8 cellular contexts compared by ENCODE assay signal in the genomic region with DNA sequence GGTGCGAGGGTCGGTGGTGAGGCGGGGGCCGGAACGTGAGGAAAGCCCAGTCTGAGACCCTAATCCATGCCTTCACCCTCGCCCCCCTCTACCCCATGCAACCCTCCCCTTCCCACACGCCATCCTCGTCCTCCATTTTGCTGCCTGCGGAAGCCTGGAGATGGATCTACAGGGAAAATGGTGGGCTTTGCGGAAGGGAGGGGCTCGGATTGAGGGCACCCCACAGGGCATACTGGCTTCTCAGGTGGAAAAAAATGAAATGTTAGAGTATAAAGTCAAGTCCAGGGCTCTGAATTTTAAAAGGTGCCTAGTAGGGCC. TPM values are rescaled to one million over a fixed set of nuclear protein-coding genes. Genes with fewer than 3 reads are reported as not detected.
DNase-seq lines count a peak whose midpoint lies in the region; ATAC-seq and TF ChIP-seq lines count a peak whose summit lies in the region.

No MANE protein-coding gene starts in this region.

- H3K27me3 ChIP-seq in Peyer's patch = no peaks in the 10 kb centered on the region
- H3K27me3 ChIP-seq in parathyroid adenoma (ENCODE audit: control insufficient read depth, insufficient read depth, low read length) = no peaks in the 10 kb centered on the region
- H3K27me3 ChIP-seq in GM23248 (replicated peaks; ENCODE audit: insufficient read depth) = no peaks in the 10 kb centered on the region

- H3K27ac ChIP-seq in Peyer's patch = peak overlapping the region; percentile 77 to 84 (median 80)
- H3K27ac ChIP-seq in parathyroid adenoma = peak overlapping the region; percentile 94
- H3K27ac ChIP-seq in GM23248 = no peak overlapping the region

- no peaks in the 10 kb centered on the region for H4K20me1 ChIP-seq in GM23248 (ENCODE audit: insufficient read depth)

- no peak for TF ChIP-seq POLR2A in Peyer's patch (IDR thresholded peaks at IDR 0.05)

- DNase-seq in activated T-cell treated with anti-CD3 and anti-CD28 coated beads, Interleukin-2, amount 50 U/mL, for 72 hours = no peak
- DNase-seq in activated T-cell treated with anti-CD3 and anti-CD28 coated beads for 4 hours (no peak), Peyer's patch (no peak), fibroblast of villous mesenchyme (ENCODE audit: low read depth) (no peak), germinal center (ENCODE audit: low spot score) (no peak), GM23248 (no peak)

- no peak overlapping the region for H3K9ac ChIP-seq in parathyroid adenoma
- no peak overlapping the region for H3K9ac ChIP-seq in GM23248

- H3K4me3 Mint-ChIP-seq in activated T-cell treated with anti-CD3 and anti-CD28 coated beads, Interleukin-2, amount 50 U/mL, for 72 hours = peak overlapping the region; percentile 71 to 80

- no peak for TF ChIP-seq CTCF in Peyer's patch (IDR thresholded peaks at IDR 0.05)
- TF ChIP-seq CTCF in fibroblast of villous mesenchyme (IDR thresholded peaks at IDR 0.05; ENCODE audit: insufficient read depth, low read depth, low read length) = no peak
- TF ChIP-seq CTCF in parathyroid adenoma (IDR thresholded peaks at IDR 0.05) = no peak

- H3K27ac Mint-ChIP-seq in activated T-cell treated with anti-CD3 and anti-CD28 coated beads, Interleukin-2, amount 50 U/mL, for 72 hours = no peak overlapping the region

- peak overlapping the region; percentile 63 for H3K4me2 ChIP-seq in parathyroid adenoma (ENCODE audit: low read length)
- H3K4me2 ChIP-seq in GM23248 (ENCODE audit: unreplicated experiment) = no peak overlapping the region

- no peaks in the 10 kb centered on the region for H3K9me2 ChIP-seq in GM23248 (ENCODE audit: insufficient read depth)

- in situ Hi-C loops in GM23248 (cut with MboI) = loop anchor here (25.0 kb wide), 1 partner anchor 247 kb away; no protein-coding TSS in a partner anchor

- H3K4me3 ChIP-seq in Peyer's patch (peak overlapping the region; percentile 46 to 84 (median 67)), fibroblast of villous mesenchyme (ENCODE audit: low read depth, low read length) (peak overlapping the region; percentile 71), parathyroid adenoma (ENCODE audit: low read depth, low read length) (peak overlapping the region; percentile 73), GM23248 (no peak overlapping the region)

- no peak for ATAC-seq in activated T-cell treated with anti-CD3 and anti-CD28 coated beads, Interleukin-2, amount 50 U/mL, for 72 hours (replicated peaks in 1 of 2)
- no peak for ATAC-seq in GM19324 (IDR thresholded peaks at IDR 0.05; ENCODE audit: low FRiP score, unreplicated experiment)

- H3K79me2 ChIP-seq in parathyroid adenoma (no peaks in the 10 kb centered on the region), GM23248 (ENCODE audit: insufficient read depth) (no peaks in the 10 kb centered on the region)

- 59 to 100% methylated on average over 1 to 11 of the region's 11 CpGs for WGBS in GM23248 (ENCODE audit: low coverage in 1 of 2, low lambda C conversion rate in 2 of 2, missing lambda C conversion rate in 2 of 2), 2 experiments

- H3K9me3 ChIP-seq in Peyer's patch = no peaks in the 10 kb centered on the region
- no peaks in the 10 kb centered on the region for H3K9me3 ChIP-seq in parathyroid adenoma (ENCODE audit: control insufficient read depth, low read length)
- no peaks in the 10 kb centered on the region for H3K9me3 ChIP-seq in GM23248 (ENCODE audit: low read depth)

- H3F3A ChIP-seq in GM23248 (ENCODE audit: insufficient read depth) = no peaks in the 10 kb centered on the region

- H3K36me3 ChIP-seq in Peyer's patch = no peaks in the 10 kb centered on the region
- no peaks in the 10 kb centered on the region for H3K36me3 ChIP-seq in parathyroid adenoma (ENCODE audit: control insufficient read depth, insufficient read depth, low read length)
- H3K36me3 ChIP-seq in GM23248 (ENCODE audit: low read depth) = no peaks in the 10 kb centered on the region

- peaks cover 11% of the 10 kb centered on the region for H3K4me1 Mint-ChIP-seq in activated T-cell treated with anti-CD3 and anti-CD28 coated beads, Interleukin-2, amount 50 U/mL, for 72 hours (ENCODE audit: low read depth)

- no peaks in the 10 kb centered on the region for H3K4me1 ChIP-seq in Peyer's patch
- H3K4me1 ChIP-seq in parathyroid adenoma = no peaks in the 10 kb centered on the region
- H3K4me1 ChIP-seq in GM23248 (ENCODE audit: insufficient read depth) = no peaks in the 10 kb centered on the region

- H3K36me3 Mint-ChIP-seq in activated T-cell treated with anti-CD3 and anti-CD28 coated beads, Interleukin-2, amount 50 U/mL, for 72 hours (ENCODE audit: insufficient read depth in 2 of 2) = peaks cover 0 to 1% of the 10 kb centered on the region in 2 donors

- H3K27me3 Mint-ChIP-seq in activated T-cell treated with anti-CD3 and anti-CD28 coated beads, Interleukin-2, amount 50 U/mL, for 72 hours (ENCODE audit: low read depth) = peaks cover 12% of the 10 kb centered on the region

- peak overlapping the region; percentile 81 for H2AFZ ChIP-seq in parathyroid adenoma
- H2AFZ ChIP-seq in GM23248 = no peak overlapping the region

- H3K9me3 Mint-ChIP-seq in activated T-cell treated with anti-CD3 and anti-CD28 coated beads, Interleukin-2, amount 50 U/mL, for 72 hours = no peaks in the 10 kb centered on the region

RNA-seq across cellular contexts. Expression of gene BEX4, which starts 0.8 kb away (rescaled TPM):
- 10 to 100 TPM; 22.6 to 25.0 TPM for total RNA-seq in activated T-cell treated with anti-CD3 and anti-CD28 coated beads, Interleukin-2, amount 50 U/mL, for 72 hours
- total RNA-seq in Peyer's patch = 10 to 100 TPM in 2 of 4 donors, 1 to 10 TPM in 2; 4.4 to 16.5 (median 10.2) TPM
- total RNA-seq in fibroblast of villous mesenchyme = 6.0 and 7.1 TPM in 2 replicates
- total RNA-seq in GM23248 (2014; rRNA removed; shearing (Covaris generic)) = 0.54 and 2.4 TPM in 2 replicates
- 2.4 TPM in 2 replicates for polyA plus RNA-seq in GM23248 (2016; fragmentation: Nextera tagmentation; extraction: Ambion mirVana)

RNA-seq across cellular contexts. Expression of gene TCEAL8, which starts 39.2 kb away (rescaled TPM):
- total RNA-seq in activated T-cell treated with anti-CD3 and anti-CD28 coated beads, Interleukin-2, amount 50 U/mL, for 72 hours = 10 to 100 TPM; 30.9 to 31.9 TPM
- total RNA-seq in Peyer's patch (10 to 100 TPM; 14.7 to 74.3 (median 22.9) TPM), fibroblast of villous mesenchyme (108 and 125 TPM in 2 replicates)
- 87.3 and 97.7 TPM in 2 replicates for total RNA-seq in GM23248 (2014; rRNA removed; shearing (Covaris generic))
- polyA plus RNA-seq in GM23248 (2016; fragmentation: Nextera tagmentation; extraction: Ambion mirVana) = 104 TPM in 2 replicates
